Comparison of ENCODE assay signal across 7 cellular contexts in genomic region chr12:45670339-45671065, GRCh38. TPM values are rescaled to one million over a fixed set of nuclear protein-coding genes. Genes with fewer than 3 reads are reported as not detected.
DNase-seq lines count a peak whose midpoint lies in the region; ATAC-seq and TF ChIP-seq lines count a peak whose summit lies in the region.

No MANE protein-coding gene starts in this region.

- TF ChIP-seq POLR2A in NB4 (IDR thresholded peaks at IDR 0.05; ENCODE audit: extremely low read depth, insufficient read length) = no peak

- no peak overlapping the region for H3K4me3 ChIP-seq in NB4 (ENCODE audit: low read depth, low read length)

- ATAC-seq in GM18861 (IDR thresholded peaks at IDR 0.05; ENCODE audit: unreplicated experiment) = peak; percentile 50
- peak; percentile 45 for ATAC-seq in HG02623 (IDR thresholded peaks at IDR 0.05; ENCODE audit: unreplicated experiment)
- peak; percentile 68 to 74 for ATAC-seq in naive B cell (ENCODE audit: low read depth in 2 of 2)

- no peaks in the 10 kb centered on the region for H3K27me3 Mint-ChIP-seq in naive B cell
- no peaks in the 10 kb centered on the region for H3K27me3 Mint-ChIP-seq in HFFc6 (ENCODE audit: insufficient read depth)

- no peak for TF ChIP-seq CTCF in NB4 (IDR thresholded peaks at IDR 0.05; ENCODE audit: low read depth, low read length)
- TF ChIP-seq CTCF in HFFc6 (IDR thresholded peaks at IDR 0.05) = no peak

- no peaks in the 10 kb centered on the region for H3K36me3 Mint-ChIP-seq in naive B cell
- no peaks in the 10 kb centered on the region for H3K36me3 Mint-ChIP-seq in HFFc6 (ENCODE audit: low read depth)

- DNase-seq in NB4 (ENCODE audit: low read depth) (peak; percentile 93), naive B cell (peak; percentile 24), HFFc6 (no peak), SW480 (ENCODE audit: low spot score) (no peak), dermis blood vessel endothelial cell (no peak)

- H3K4me3 Mint-ChIP-seq in naive B cell (peak overlapping the region in 5 of 8 donors; percentile 14 to 52 (median 27)), HFFc6 (no peak overlapping the region)

- H3K4me1 Mint-ChIP-seq in naive B cell (peaks cover 8 to 21% (median 11%) of the 10 kb centered on the region in 3 donors), HFFc6 (ENCODE audit: low read depth) (peaks cover 12% of the 10 kb centered on the region)

- peak overlapping the region in 1 of 6 donors; percentile 24 for H3K27ac Mint-ChIP-seq in naive B cell
- H3K27ac Mint-ChIP-seq in HFFc6 = no peak overlapping the region

- H3K9me3 Mint-ChIP-seq in naive B cell (peaks cover 0 to 4% (median 0%) of the 10 kb centered on the region in 7 donors), HFFc6 (no peaks in the 10 kb centered on the region)

RNA-seq across cellular contexts. Expression of gene ARID2, which starts 59.0 kb away (rescaled TPM):
- polyA plus RNA-seq in naive B cell (ENCODE audit: low read depth in 6 of 6) = 10 to 100 TPM in 2 of 6 donors, 1 to 10 TPM in 4; 5.7 to 14.9 (median 9.1) TPM
- 10 to 100 TPM; 11.5 to 15.6 (median 14.0) TPM for total RNA-seq in HFFc6 (2021; fragmentation: NEBNext Ultra II Directional; extraction: Animal tissue kit (Norgen Biotek cat#: 25700))
- 18.4 and 20.7 TPM in 2 replicates for total RNA-seq in dermis blood vessel endothelial cell

Comparison
In these comparisons a context has a peak if more than half of its experiments do, and no peak if none do; other contexts are left out.
1. DNase-seq: peak in NB4 (single experiment) and naive B cell (single experiment); none in HFFc6 (single experiment), SW480 (single experiment) and dermis blood vessel endothelial cell (single experiment).
2. Peak in every context shown above with its lines, with median percentiles within 50 percentile points of each other: ATAC-seq.